In genomic region chr13:97334690-97335089, GRCh38 we compare ENCODE assay signal across 14 cellular contexts.
"Had no signal": no experiment of that assay in that cellular context is flagged by ENCODE, and none has a peak within 500 bp of the region (broad histone marks: within the 10 kb centered on the region; RNA-seq: fewer than 3 reads in every experiment).

No MANE protein-coding gene starts in this region.

- H3K9me3 Mint-ChIP-seq: activated CD4-positive, alpha-beta T cell treated with anti-CD3 and anti-CD28 coated beads, Interleukin-2, amount 10 ng/mL, durations not matched to agents 24 days and 14 days; activated T-helper 2 cell treated with anti-CD3 and anti-CD28 coated beads, Interferon-gamma antibody, Interleukin-2, Interleukin-4, amounts not matched to agents 10 μg/mL and 5 μg/mL and 100 μg/mL, durations not matched to agents 14 hours and 24 hours and 36 hours; brain; naive B cell; stimulated activated memory B cell treated with anti-CD40 and anti-IgM and Interleukin-4, amounts not matched to agents 10 μg/mL and 1 μg/mL and 100 μg/mL, for 72 hours; T-helper 1 cell treated with Interleukin-12 subunit alpha and Interleukin-12 subunit beta and Interleukin-4 antibody, amounts not matched to agents 30 μg/mL and 1 μg/mL, for 36 hours; WTC11 had no signal

- H3K4me1 Mint-ChIP-seq: activated CD4-positive, alpha-beta T cell treated with anti-CD3 and anti-CD28 coated beads, Interleukin-2, amount 10 ng/mL, durations not matched to agents 24 days and 14 days; stimulated activated memory B cell treated with anti-CD40 and anti-IgM and Interleukin-4, amounts not matched to agents 10 μg/mL and 1 μg/mL and 100 μg/mL, for 72 hours had no signal

- DNase-seq: activated CD4-positive, alpha-beta T cell treated with anti-CD3 and anti-CD28 coated beads, Interleukin-2, amount 10 ng/mL, durations not matched to agents 24 days and 14 days; activated naive CD4-positive, alpha-beta T cell treated with anti-CD3 and anti-CD28 coated beads, Interleukin-2, amount 50 U/mL, for 16 hours; amniotic stem cell; cerebellar nuclear complex; heart right ventricle; islet precursor cell; midbrain; naive B cell had no signal

- H3K36me3 Mint-ChIP-seq: brain, WTC11 had no signal

- ATAC-seq: stimulated activated memory B cell treated with anti-CD40 and anti-IgM and Interleukin-4, amounts not matched to agents 10 μg/mL and 1 μg/mL and 100 μg/mL, for 72 hours; WTC11 had no signal

- H3K27ac Mint-ChIP-seq: activated CD4-positive, alpha-beta T cell treated with anti-CD3 and anti-CD28 coated beads, Interleukin-2, amount 10 ng/mL, durations not matched to agents 24 days and 14 days; activated T-helper 2 cell treated with anti-CD3 and anti-CD28 coated beads, Interferon-gamma antibody, Interleukin-2, Interleukin-4, amounts not matched to agents 10 μg/mL and 5 μg/mL and 100 μg/mL, durations not matched to agents 14 hours and 24 hours and 36 hours; naive B cell; stimulated activated memory B cell treated with anti-CD40 and anti-IgM and Interleukin-4, amounts not matched to agents 10 μg/mL and 1 μg/mL and 100 μg/mL, for 72 hours; T-helper 1 cell treated with Interleukin-12 subunit alpha and Interleukin-12 subunit beta and Interleukin-4 antibody, amounts not matched to agents 30 μg/mL and 1 μg/mL, for 36 hours; WTC11 had no signal

- H3K4me3 ChIP-seq: heart right ventricle, right atrium auricular region had no signal

- H3K27me3 Mint-ChIP-seq: activated CD4-positive, alpha-beta T cell treated with anti-CD3 and anti-CD28 coated beads, Interleukin-2, amount 10 ng/mL, durations not matched to agents 24 days and 14 days; brain; naive B cell; stimulated activated memory B cell treated with anti-CD40 and anti-IgM and Interleukin-4, amounts not matched to agents 10 μg/mL and 1 μg/mL and 100 μg/mL, for 72 hours had no signal

- H3K27me3 ChIP-seq: heart right ventricle, right atrium auricular region had no signal

- H3K4me3 Mint-ChIP-seq: activated CD4-positive, alpha-beta T cell treated with anti-CD3 and anti-CD28 coated beads, Interleukin-2, amount 10 ng/mL, durations not matched to agents 24 days and 14 days; brain; naive B cell; stimulated activated memory B cell treated with anti-CD40 and anti-IgM and Interleukin-4, amounts not matched to agents 10 μg/mL and 1 μg/mL and 100 μg/mL, for 72 hours; T-helper 1 cell treated with Interleukin-12 subunit alpha and Interleukin-12 subunit beta and Interleukin-4 antibody, amounts not matched to agents 30 μg/mL and 1 μg/mL, for 36 hours; WTC11 had no signal

- H3K9me3 ChIP-seq: heart right ventricle, right atrium auricular region had no signal
